ENCODE assay signal across 9 cellular contexts in the genomic region with DNA sequence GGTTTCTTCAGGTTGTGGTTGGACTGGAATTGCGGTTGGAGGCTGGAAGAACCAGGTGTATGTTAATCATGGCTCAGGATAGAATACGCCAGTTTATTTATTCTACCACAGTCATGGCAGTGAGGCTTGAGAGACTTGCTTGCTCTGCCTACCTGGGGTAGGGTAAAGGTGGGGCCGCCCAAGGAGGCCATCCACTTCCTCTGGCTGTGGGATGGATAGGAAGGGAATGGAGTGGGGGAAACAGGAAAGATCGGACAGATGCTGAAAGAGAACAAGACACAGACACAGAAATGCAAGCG. TPM values are rescaled to one million over a fixed set of nuclear protein-coding genes. Genes with fewer than 3 reads are reported as not detected.
A peak's percentile ranks its signal among the peaks of the same experiment; 100 is the strongest.
DNase-seq lines count a peak whose midpoint lies in the region; ATAC-seq, FAIRE-seq and TF ChIP-seq lines count a peak whose summit lies in the region.
"Had no signal": no experiment of that assay in that cellular context is flagged by ENCODE, and none has a peak within 500 bp of the region (broad histone marks: within the 10 kb centered on the region; RNA-seq: fewer than 3 reads in every experiment).

No MANE protein-coding gene starts in this region.

- intact Hi-C loops in activated CD4-positive, alpha-beta T cell treated with anti-CD3 and anti-CD28 coated beads, Interleukin-2, amount 10 ng/mL, durations not matched to agents 24 days and 14 days (cut with micrococcal nuclease) = no loop called here
- intact Hi-C loops in psoas muscle (cut with DNase I) = loop anchor here in 1 of 2 donors (2.0 kb wide), 1 partner anchor 23 kb away; no protein-coding TSS in a partner anchor

- peak overlapping the region; percentile 83 for H3K4me3 Mint-ChIP-seq in activated CD4-positive, alpha-beta T cell treated with anti-CD3 and anti-CD28 coated beads, Interleukin-2, amount 10 ng/mL, durations not matched to agents 24 days and 14 days
- peak overlapping the region; percentile 83 for H3K4me3 Mint-ChIP-seq in central memory CD8-positive, alpha-beta T cell

- H3K9me3 Mint-ChIP-seq in activated CD4-positive, alpha-beta T cell treated with anti-CD3 and anti-CD28 coated beads, Interleukin-2, amount 10 ng/mL, durations not matched to agents 24 days and 14 days = no peaks in the 10 kb centered on the region
- no peaks in the 10 kb centered on the region for H3K9me3 Mint-ChIP-seq in central memory CD8-positive, alpha-beta T cell

- H3K36me3 ChIP-seq in psoas muscle (ENCODE audit: insufficient read depth in 1 of 2, low read depth in 1 of 2) (peaks cover 4 to 25% of the 10 kb centered on the region in 2 donors), HAP-1 (replicated peaks) (peaks cover 32% of the 10 kb centered on the region)

- in situ Hi-C loops in HAP-1 (cut with MboI; ENCODE audit: low sequenced_read_pairs) = no loop called here

- no peak for DNase-seq in activated CD4-positive, alpha-beta T cell treated with anti-CD3 and anti-CD28 coated beads, Interleukin-2, amount 10 ng/mL, durations not matched to agents 24 days and 14 days
- DNase-seq in activated CD4-positive, alpha-beta T cell treated with anti-CD3 and anti-CD28 coated beads for 48 hours = no peak
- peak; percentile 73 for DNase-seq in NCI-H510A treated with DMSO at 0.1 percent for 48 hours (lab: John Stamatoyannopoulos, UW)
- DNase-seq in central memory CD8-positive, alpha-beta T cell (ENCODE audit: low spot score in 2 of 2) = no peak
- DNase-seq in psoas muscle = no peak
- DNase-seq in GM19239 (ENCODE audit: insufficient read length, low spot score) = no peak
- DNase-seq in HAP-1 (ENCODE audit: low spot score in 2 of 2) = no peak
- no peak for DNase-seq in NK-92 (lab: John Stamatoyannopoulos, UW; ENCODE audit: unreplicated experiment)

- no peak for FAIRE-seq in GM19239 (lab: Jason Lieb, UNC)

- H3K4me3 ChIP-seq in psoas muscle = peak overlapping the region; percentile 65
- H3K4me3 ChIP-seq in HAP-1 = no peak overlapping the region

- H3K9me3 ChIP-seq in psoas muscle (no peaks in the 10 kb centered on the region), HAP-1 (no peaks in the 10 kb centered on the region)

- no peak for TF ChIP-seq CTCF in psoas muscle (IDR thresholded peaks at IDR 0.05)

- peaks cover 30% of the 10 kb centered on the region for H3K36me3 Mint-ChIP-seq in activated CD4-positive, alpha-beta T cell treated with anti-CD3 and anti-CD28 coated beads, Interleukin-2, amount 10 ng/mL, durations not matched to agents 24 days and 14 days (ENCODE audit: low read depth)
- peaks cover 25% of the 10 kb centered on the region for H3K36me3 Mint-ChIP-seq in central memory CD8-positive, alpha-beta T cell (ENCODE audit: insufficient read depth)

- H3K27ac ChIP-seq in psoas muscle = no peak overlapping the region

- H3K27me3 ChIP-seq in psoas muscle (ENCODE audit: insufficient read depth in 3 of 3, low read length in 2 of 3) (peaks cover 0 to 23% (median 0%) of the 10 kb centered on the region in 3 donors), HAP-1 (ENCODE audit: low read depth) (no peaks in the 10 kb centered on the region)

- no peak for ATAC-seq in central memory CD8-positive, alpha-beta T cell (replicated peaks; ENCODE audit: extremely low read depth, poor library complexity, severe bottlenecking)
- ATAC-seq in psoas muscle = no peak

- H3K27ac Mint-ChIP-seq in activated CD4-positive, alpha-beta T cell treated with anti-CD3 and anti-CD28 coated beads, Interleukin-2, amount 10 ng/mL, durations not matched to agents 24 days and 14 days = peak overlapping the region; percentile 44
- H3K27ac Mint-ChIP-seq in central memory CD8-positive, alpha-beta T cell (ENCODE audit: low read depth) = no peak overlapping the region

- WGBS in psoas muscle, 3 donors = 67 to 70% (median 68%) methylated on average over 5 of the region's 5 CpGs

- H3K27me3 Mint-ChIP-seq in activated CD4-positive, alpha-beta T cell treated with anti-CD3 and anti-CD28 coated beads, Interleukin-2, amount 10 ng/mL, durations not matched to agents 24 days and 14 days = peaks cover 39% of the 10 kb centered on the region
- H3K27me3 Mint-ChIP-seq in central memory CD8-positive, alpha-beta T cell = peaks cover 69% of the 10 kb centered on the region

- peaks cover 57% of the 10 kb centered on the region for H3K4me1 Mint-ChIP-seq in activated CD4-positive, alpha-beta T cell treated with anti-CD3 and anti-CD28 coated beads, Interleukin-2, amount 10 ng/mL, durations not matched to agents 24 days and 14 days
- peaks cover 63% of the 10 kb centered on the region for H3K4me1 Mint-ChIP-seq in central memory CD8-positive, alpha-beta T cell

- peaks cover 35% of the 10 kb centered on the region for H3K4me1 ChIP-seq in psoas muscle
- peaks cover 20% of the 10 kb centered on the region for H3K4me1 ChIP-seq in HAP-1

RNA-seq across cellular contexts. Expression of gene SHMT2, which starts 8.1 kb away (rescaled TPM):
- 297 and 310 TPM in 2 replicates for total RNA-seq in activated CD4-positive, alpha-beta T cell treated with anti-CD3 and anti-CD28 coated beads, Interleukin-2, amount 10 ng/mL, durations not matched to agents 24 days and 14 days
- total RNA-seq in psoas muscle = 10 to 100 TPM; 39.2 to 59.2 (median 47.3) TPM
- polyA plus RNA-seq in psoas muscle = 10 to 100 TPM; 36.6 to 66.8 (median 62.7) TPM

RNA-seq across cellular contexts. Expression of gene STAC3, which starts 13.4 kb away (rescaled TPM):
- total RNA-seq in activated CD4-positive, alpha-beta T cell treated with anti-CD3 and anti-CD28 coated beads, Interleukin-2, amount 10 ng/mL, durations not matched to agents 24 days and 14 days = 4.9 and 5.5 TPM in 2 replicates
- 1,000 to 10,000 TPM in 2 of 4 donors, 100 to 1,000 TPM in 2; 576 to 1,676 (median 997) TPM for total RNA-seq in psoas muscle
- polyA plus RNA-seq in psoas muscle = 1,000 to 10,000 TPM in 1 of 3 donors, 100 to 1,000 TPM in 1, 10 to 100 TPM in 1; 98.2 to 1,376 (median 738) TPM

RNA-seq across cellular contexts. Expression of gene NXPH4, which starts 21.0 kb away (rescaled TPM):
- total RNA-seq in activated CD4-positive, alpha-beta T cell treated with anti-CD3 and anti-CD28 coated beads, Interleukin-2, amount 10 ng/mL, durations not matched to agents 24 days and 14 days = 0.47 and 0.73 TPM in 2 replicates
- total RNA-seq in psoas muscle = under 1 TPM in 3 of 4 donors, not detected in 1; 0.24 to 0.58 (median 0.42) TPM
- polyA plus RNA-seq in psoas muscle = under 1 TPM in 2 of 3 donors, not detected in 1; 0.01 to 0.20 TPM
- total RNA-seq: liver had no signal

Comparison
In these comparisons a context has a peak if more than half of its experiments do, and no peak if none do; other contexts are left out.
1. RNA of gene STAC3, which starts 13.4 kb away (total RNA-seq): 576 to 1,676 TPM in psoas muscle; 4.9 to 5.5 TPM in activated CD4-positive, alpha-beta T cell treated with anti-CD3 and anti-CD28 coated beads, Interleukin-2, amount 10 ng/mL, durations not matched to agents 24 days and 14 days; every median in the first group is over 10 times any median in the second.